ENCODE assay signal across 20 cellular contexts in genomic region chr2:235754381-235755207, GRCh38.
"Had no signal": no experiment of that assay in that cellular context is flagged by ENCODE, and none has a peak within 500 bp of the region (broad histone marks: within the 10 kb centered on the region; RNA-seq: fewer than 3 reads in every experiment).

No MANE protein-coding gene starts in this region.

- H3K27ac Mint-ChIP-seq: activated CD4-positive, alpha-beta T cell treated with anti-CD3 and anti-CD28 coated beads, Interleukin-2, amount 10 ng/mL, durations not matched to agents 24 days and 14 days; activated naive CD8-positive, alpha-beta T cell; memory B cell; naive thymus-derived CD8-positive, alpha-beta T cell; T-helper 1 cell treated with Interleukin-12 subunit alpha and Interleukin-12 subunit beta and Interleukin-4 antibody, amounts not matched to agents 30 μg/mL and 1 μg/mL, for 36 hours had no signal

- H3K27me3 Mint-ChIP-seq: activated naive CD8-positive, alpha-beta T cell had no signal

- H2AFZ ChIP-seq: hepatocyte had no signal

- H3K9me3 ChIP-seq: body of pancreas, colonic mucosa, esophagus muscularis mucosa, left ventricle myocardium inferior, psoas muscle, sigmoid colon, spleen, stomach, thoracic aorta had no signal

- H3K27me3 ChIP-seq: body of pancreas, colonic mucosa, esophagus muscularis mucosa, hepatocyte, sigmoid colon, spleen, stomach had no signal

- ATAC-seq: body of pancreas; naive thymus-derived CD8-positive, alpha-beta T cell; psoas muscle had no signal

- H3K79me2 ChIP-seq: hepatocyte had no signal

- H3K27ac ChIP-seq: body of pancreas, colonic mucosa, esophagus muscularis mucosa, hepatocyte, left ventricle myocardium inferior, psoas muscle, sigmoid colon, spleen, stomach, thoracic aorta had no signal

- H3K4me1 Mint-ChIP-seq: activated CD4-positive, alpha-beta T cell treated with anti-CD3 and anti-CD28 coated beads, Interleukin-2, amount 10 ng/mL, durations not matched to agents 24 days and 14 days; memory B cell; naive thymus-derived CD8-positive, alpha-beta T cell had no signal

- H3K4me3 Mint-ChIP-seq: activated CD4-positive, alpha-beta T cell treated with anti-CD3 and anti-CD28 coated beads, Interleukin-2, amount 10 ng/mL, durations not matched to agents 24 days and 14 days; activated naive CD8-positive, alpha-beta T cell; memory B cell; naive thymus-derived CD8-positive, alpha-beta T cell; T-helper 1 cell treated with Interleukin-12 subunit alpha and Interleukin-12 subunit beta and Interleukin-4 antibody, amounts not matched to agents 30 μg/mL and 1 μg/mL, for 36 hours had no signal

- H3K36me3 Mint-ChIP-seq: activated naive CD8-positive, alpha-beta T cell; memory B cell; naive thymus-derived CD8-positive, alpha-beta T cell had no signal

- DNase-seq: activated CD4-positive, alpha-beta T cell treated with anti-CD3 and anti-CD28 coated beads, Interleukin-2, amount 10 ng/mL, durations not matched to agents 24 days and 14 days; activated CD4-positive, CD25-positive, alpha-beta regulatory T cell; activated gamma-delta T cell treated with Interleukin-2 at 50 U/mL for 16 hours; amygdala; body of pancreas; central memory CD4-positive, alpha-beta T cell; colonic mucosa; kidney; left ventricle myocardium inferior; naive thymus-derived CD8-positive, alpha-beta T cell; psoas muscle; sigmoid colon; spleen; stomach had no signal

- H3K4me1 ChIP-seq: colonic mucosa, left ventricle myocardium inferior, spleen had no signal

- H3K4me2 ChIP-seq: hepatocyte had no signal

- H3K9me3 Mint-ChIP-seq: activated CD4-positive, alpha-beta T cell treated with anti-CD3 and anti-CD28 coated beads, Interleukin-2, amount 10 ng/mL, durations not matched to agents 24 days and 14 days; memory B cell; naive thymus-derived CD8-positive, alpha-beta T cell; T-helper 1 cell treated with Interleukin-12 subunit alpha and Interleukin-12 subunit beta and Interleukin-4 antibody, amounts not matched to agents 30 μg/mL and 1 μg/mL, for 36 hours had no signal
